ENCODE assay signal across 8 cellular contexts in genomic region chr9:71071633-71072032, GRCh38. TPM values are rescaled to one million over a fixed set of nuclear protein-coding genes. Genes with fewer than 3 reads are reported as not detected.
"Had no signal": no experiment of that assay in that cellular context is flagged by ENCODE, and none has a peak within 500 bp of the region (broad histone marks: within the 10 kb centered on the region; RNA-seq: fewer than 3 reads in every experiment).

No MANE protein-coding gene starts in this region.

- DNase-seq: IMR-90, KBM-7, KG1 had no signal

- H3K27ac ChIP-seq: HL-60, KMS-11 had no signal

- H3K4me2 ChIP-seq: KMS-11 had no signal

- H3K9ac ChIP-seq: KMS-11 had no signal

- H3K4me3 ChIP-seq: K562 had no signal

- ATAC-seq: HepG2, K562 had no signal

RNA-seq across cellular contexts. Expression of gene TRPM3, which starts 49.8 kb away (rescaled TPM):
- polyA plus RNA-seq: HepG2, IgD-negative memory B cell, IMR-90, K562 had no signal
